Comparison of ENCODE assay signal across 1 cellular context in genomic region chr5:95826949-95827595, GRCh38.
A peak's percentile ranks its signal among the peaks of the same experiment; 100 is the strongest.
TF ChIP-seq lines count a peak whose summit lies in the region.

No MANE protein-coding gene starts in this region.

TF ChIP-seq in HepG2, 621 proteins besides CTCF, POLR2A, EP300 and RAD21 (continued from another document and continues in another):
- TF ChIP-seq CHD2 (IDR thresholded peaks at IDR 0.05; ENCODE audit: low read depth, low read length) = no peak
- no peak for TF ChIP-seq ZNF550 (CRISPR knock-in tag; IDR thresholded peaks at IDR 0.05; ENCODE audit: borderline replicate concordance)
- no peak for TF ChIP-seq ZNF362 (CRISPR knock-in tag; IDR thresholded peaks at IDR 0.05; ENCODE audit: borderline replicate concordance)
- TF ChIP-seq ZUFSP (CRISPR knock-in tag; IDR thresholded peaks at IDR 0.05; ENCODE audit: borderline replicate concordance) = no peak
- TF ChIP-seq CC2D1A (CRISPR knock-in tag; IDR thresholded peaks at IDR 0.05) = no peak
- no peak for TF ChIP-seq NBN (conservative IDR thresholded peaks at IDR 0.05)
- no peak for TF ChIP-seq DMTF1 (CRISPR knock-in tag; IDR thresholded peaks at IDR 0.05)
- TF ChIP-seq SNAPC5 (CRISPR knock-in tag; IDR thresholded peaks at IDR 0.05; ENCODE audit: borderline replicate concordance) = no peak
- TF ChIP-seq ZNF160 (CRISPR knock-in tag; IDR thresholded peaks at IDR 0.05) = no peak
- TF ChIP-seq SRY (CRISPR knock-in tag; IDR thresholded peaks at IDR 0.05) = no peak
- TF ChIP-seq TGIF2 (CRISPR knock-in tag; IDR thresholded peaks at IDR 0.05) = no peak
- TF ChIP-seq CREB3 (CRISPR knock-in tag; IDR thresholded peaks at IDR 0.05) = no peak
- TF ChIP-seq MYC (CRISPR knock-in tag; IDR thresholded peaks at IDR 0.05; ENCODE audit: borderline replicate concordance) = peak; percentile 57; the same call in 1 of the 2 replicates
- TF ChIP-seq ZNF136 (CRISPR knock-in tag; IDR thresholded peaks at IDR 0.05; ENCODE audit: low read depth) = no peak
- TF ChIP-seq ZNF121 (CRISPR knock-in tag; IDR thresholded peaks at IDR 0.05) = no peak
- no peak for TF ChIP-seq PAX8 (CRISPR knock-in tag; IDR thresholded peaks at IDR 0.05; ENCODE audit: borderline replicate concordance)
- TF ChIP-seq KDM5A (IDR thresholded peaks at IDR 0.05; ENCODE audit: borderline replicate concordance, low read length) = no peak
- TF ChIP-seq SAP130 (CRISPR knock-in tag; IDR thresholded peaks at IDR 0.05; ENCODE audit: low read depth) = peak; percentile 88
- TF ChIP-seq ZNF18 (CRISPR knock-in tag; IDR thresholded peaks at IDR 0.05; ENCODE audit: insufficient replicate concordance) = no peak
- peak; percentile 66 for TF ChIP-seq ZBTB21 (CRISPR knock-in tag; IDR thresholded peaks at IDR 0.05)
- peak; percentile 85 for TF ChIP-seq ZNF644 (CRISPR knock-in tag; IDR thresholded peaks at IDR 0.05; ENCODE audit: low read depth)
- TF ChIP-seq CENPBD1 (CRISPR knock-in tag; IDR thresholded peaks at IDR 0.05; ENCODE audit: borderline replicate concordance, low read depth) = no peak
- 0 out of 2 replicates have a peak, but pooled peaks have one; percentile 30 for TF ChIP-seq POGK (CRISPR knock-in tag; conservative IDR thresholded peaks at IDR 0.05)
- 0 out of 2 replicates have a peak, but pooled peaks have one; percentile 37 for TF ChIP-seq ZNF780A (CRISPR knock-in tag; IDR thresholded peaks at IDR 0.05)
- TF ChIP-seq HMGXB4 (CRISPR knock-in tag; IDR thresholded peaks at IDR 0.05; ENCODE audit: borderline replicate concordance in 1 of 2, low read depth in 1 of 2) = peak; percentile 53 to 56; a peak in 2 of 4 replicates
- TF ChIP-seq ZNF562 (CRISPR knock-in tag; IDR thresholded peaks at IDR 0.05; ENCODE audit: borderline replicate concordance) = no peak
- no peak for TF ChIP-seq FOXP1 (IDR thresholded peaks at IDR 0.05)
- TF ChIP-seq FOXP1 (CRISPR knock-in tag; IDR thresholded peaks at IDR 0.05) = peak; percentile 54; the same call in 1 of the 2 replicates
- TF ChIP-seq HES4 (CRISPR knock-in tag; IDR thresholded peaks at IDR 0.05; ENCODE audit: borderline replicate concordance) = no peak
- TF ChIP-seq RBM22 (optimal IDR thresholded peaks at IDR 0.05; ENCODE audit: low read length) = no peak
- TF ChIP-seq ZNF766 (CRISPR knock-in tag; IDR thresholded peaks at IDR 0.05; ENCODE audit: borderline replicate concordance) = 0 out of 2 replicates have a peak, but pooled peaks have one; percentile 72
- no peak for TF ChIP-seq NAIF1 (CRISPR knock-in tag; IDR thresholded peaks at IDR 0.05; ENCODE audit: borderline replicate concordance)
- no peak for TF ChIP-seq ZNF879 (CRISPR knock-in tag; IDR thresholded peaks at IDR 0.05)
- TF ChIP-seq BRD4 (CRISPR knock-in tag; IDR thresholded peaks at IDR 0.05) = peak; percentile 82; the same call in 1 of the 2 replicates
- no peak for TF ChIP-seq NCOA5 (CRISPR knock-in tag; IDR thresholded peaks at IDR 0.05)
- no peak for TF ChIP-seq CEBPZ (IDR thresholded peaks at IDR 0.05; ENCODE audit: low read length)
- TF ChIP-seq BHLHE40 (IDR thresholded peaks at IDR 0.05; ENCODE audit: low read length) = peak; percentile 69
- TF ChIP-seq ONECUT2 (CRISPR knock-in tag; IDR thresholded peaks at IDR 0.05) = peak; percentile 23; the same call in 1 of the 2 replicates
- TF ChIP-seq RBM39 (IDR thresholded peaks at IDR 0.05; ENCODE audit: low read depth, low read length, poor library complexity, severe bottlenecking) = no peak
- peak; percentile 98 for TF ChIP-seq ELF3 (CRISPR knock-in tag; IDR thresholded peaks at IDR 0.05)
- TF ChIP-seq U2AF1 (optimal IDR thresholded peaks at IDR 0.05; ENCODE audit: low read depth, low read length) = no peak
- TF ChIP-seq HOXD1 (CRISPR knock-in tag; IDR thresholded peaks at IDR 0.05) = 0 out of 2 replicates have a peak, but pooled peaks have one; percentile 55
- TF ChIP-seq CREB1 (IDR thresholded peaks at IDR 0.05) = peak; percentile 54
- peak; percentile 84 for TF ChIP-seq CREB1 (CRISPR knock-in tag; IDR thresholded peaks at IDR 0.05)
